Comparison of ENCODE assay signal across 1 cellular context in the genomic region with DNA sequence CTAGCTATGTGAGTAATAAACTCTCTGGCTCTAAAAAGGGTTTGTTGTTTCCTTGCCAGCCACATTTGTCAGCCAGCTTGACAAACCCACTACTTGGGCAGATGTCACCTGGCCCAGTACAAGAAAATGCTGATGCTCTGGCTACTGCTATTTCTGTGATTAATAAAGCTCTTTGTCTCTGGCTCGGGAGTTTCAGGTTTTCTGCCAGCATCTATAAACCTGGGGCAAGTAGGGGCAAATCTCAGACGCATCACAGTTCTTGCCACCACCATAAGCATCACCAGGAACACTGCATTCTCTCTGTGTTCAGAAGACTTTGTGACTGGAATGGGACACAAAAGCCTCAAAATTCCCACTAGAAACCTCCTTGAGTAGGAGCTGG.
TF ChIP-seq lines count a peak whose summit lies in the region.

No MANE protein-coding gene starts in this region.

TF ChIP-seq in H1, 55 proteins besides CTCF, POLR2A, EP300 and RAD21 (continued from another document):
- no peak for TF ChIP-seq SP2 (IDR thresholded peaks at IDR 0.05; ENCODE audit: low read length)
- TF ChIP-seq, protein P1, sequence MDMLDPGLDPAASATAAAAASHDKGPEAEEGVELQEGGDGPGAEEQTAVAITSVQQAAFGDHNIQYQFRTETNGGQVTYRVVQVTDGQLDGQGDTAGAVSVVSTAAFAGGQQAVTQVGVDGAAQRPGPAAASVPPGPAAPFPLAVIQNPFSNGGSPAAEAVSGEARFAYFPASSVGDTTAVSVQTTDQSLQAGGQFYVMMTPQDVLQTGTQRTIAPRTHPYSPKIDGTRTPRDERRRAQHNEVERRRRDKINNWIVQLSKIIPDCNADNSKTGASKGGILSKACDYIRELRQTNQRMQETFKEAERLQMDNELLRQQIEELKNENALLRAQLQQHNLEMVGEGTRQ (IDR thresholded peaks at IDR 0.05; ENCODE audit: low read length) = no peak
